In the genomic region with DNA sequence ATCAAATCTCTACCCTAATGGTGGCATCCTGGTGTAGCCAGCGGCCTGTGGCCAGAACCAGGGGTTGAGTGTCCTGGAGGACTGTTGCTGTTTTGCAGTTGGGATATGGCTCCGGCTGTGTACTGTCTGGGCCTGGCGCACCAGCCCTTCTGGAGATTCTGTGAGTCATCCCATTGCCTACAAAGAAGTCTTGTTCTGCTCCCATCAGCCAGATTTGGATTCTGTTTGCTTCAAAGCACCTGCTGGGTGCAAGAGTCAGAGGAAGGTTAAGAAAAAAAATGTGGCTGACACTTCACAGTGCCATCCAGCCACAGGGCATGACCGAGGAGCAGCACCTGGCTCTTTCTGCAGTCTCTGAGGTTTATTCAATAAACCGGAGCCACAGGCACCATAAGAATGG, we compare ENCODE assay signal across 12 cellular contexts. TPM values are rescaled to one million over a fixed set of nuclear protein-coding genes. Genes with fewer than 3 reads are reported as not detected.
DNase-seq lines count a peak whose midpoint lies in the region; FAIRE-seq and TF ChIP-seq lines count a peak whose summit lies in the region.
"Had no signal": no experiment of that assay in that cellular context is flagged by ENCODE, and none has a peak within 500 bp of the region (broad histone marks: within the 10 kb centered on the region; RNA-seq: fewer than 3 reads in every experiment).

No MANE protein-coding gene starts in this region.

- H3K36me3 ChIP-seq in MG63 (no peaks in the 10 kb centered on the region), bronchial epithelial cell (ENCODE audit: control insufficient read depth, insufficient read depth, low read length) (no peaks in the 10 kb centered on the region)

- TF ChIP-seq CTCF in bronchial epithelial cell (IDR thresholded peaks at IDR 0.05; ENCODE audit: insufficient read depth, low read length, severe bottlenecking), result no peak

- no peak for FAIRE-seq in bronchial epithelial cell (lab: Jason Lieb, UNC)
- FAIRE-seq: GM18507, small intestine had no signal

- no peaks in the 10 kb centered on the region for H3K9me3 ChIP-seq in MG63

- peak; percentile 66 for DNase-seq in MG63
- peak; percentile 41 for DNase-seq in bronchial epithelial cell (ENCODE audit: low read depth)
- DNase-seq in inferior parietal cortex (ENCODE audit: extremely low spot score), result peak; percentile 44
- no peak for DNase-seq in SHP77 (lab: John Stamatoyannopoulos, UW)
- no peak for DNase-seq in NCI-H2107 treated with DMSO at 0.1 percent for 48 hours (lab: John Stamatoyannopoulos, UW; ENCODE audit: unreplicated experiment)
- no peak for DNase-seq in NK-92 treated with Interleukin-12 subunit alpha and Interleukin-12 subunit beta, amount 100 ng/mL, for 24 hours (lab: John Stamatoyannopoulos, UW)
- DNase-seq: DMS 273 treated with DMSO at 0.1 percent for 48 hours, mesendoderm, OCI-M1, small intestine had no signal

- no peak overlapping the region for H3K4me3 ChIP-seq in MG63
- H3K4me3 ChIP-seq in bronchial epithelial cell (ENCODE audit: low read depth, low read length), result no peak overlapping the region

- no peaks in the 10 kb centered on the region for H3K27me3 ChIP-seq in MG63
- H3K27me3 ChIP-seq in bronchial epithelial cell (ENCODE audit: control insufficient read depth, insufficient read depth, low read length), result no peaks in the 10 kb centered on the region

- peak overlapping the region; percentile 47 for H3K27ac ChIP-seq in temporal lobe (ENCODE audit: low read depth, low read length)

RNA-seq across cellular contexts. Expression of gene ASAP2, which starts 41.0 kb away (rescaled TPM):
- 18.4 and 30.6 TPM in 2 replicates for total RNA-seq in MG63 (2014; rRNA removed; shearing (Covaris generic); ENCODE audit: low replicate concordance)
- 20.0 and 25.5 TPM in 2 replicates for total RNA-seq in bronchial epithelial cell
- 44.5 TPM for total RNA-seq in temporal lobe

Comparison
In these comparisons a context has a peak if more than half of its experiments do, and no peak if none do; other contexts are left out.
1. DNase-seq: peak in MG63 (single experiment), bronchial epithelial cell (single experiment) and inferior parietal cortex (single experiment); none in SHP77 (0 of 2), NCI-H2107 treated with DMSO at 0.1 percent for 48 hours (single experiment) and NK-92 treated with Interleukin-12 subunit alpha and Interleukin-12 subunit beta, amount 100 ng/mL, for 24 hours (single experiment).